8 cellular contexts compared by ENCODE assay signal in genomic region chr22:18001894-18002315, GRCh38. TPM values are rescaled to one million over a fixed set of nuclear protein-coding genes. Genes with fewer than 3 reads are reported as not detected.
DNase-seq lines count a peak whose midpoint lies in the region; ATAC-seq, FAIRE-seq and TF ChIP-seq lines count a peak whose summit lies in the region.
"Not testable (repeated sequence)": the region's sequence is repeated elsewhere in the genome, so short reads cannot be mapped to it uniquely, and the experiment has no call there.

No MANE protein-coding gene starts in this region.

- H2AK5ac ChIP-seq in IMR-90 (ENCODE audit: low read depth, low read length) = 0 out of 2 replicates have a peak overlapping the region, but pooled peaks have one; percentile 8

- H4K20me1 ChIP-seq in IMR-90 (ENCODE audit: insufficient read depth, low read length) (peaks cover 26% of the 10 kb centered on the region), neural progenitor cell (ENCODE audit: low read depth) (peaks cover 25% of the 10 kb centered on the region)

- peaks cover 20 to 24% of the 10 kb centered on the region in 2 experiments for H3K79me1 ChIP-seq in IMR-90 (ENCODE audit: low read depth in 1 of 2, low read length in 2 of 2)

- not testable (repeated sequence) for TF ChIP-seq RAD21 in IMR-90 (IDR thresholded peaks at IDR 0.05; ENCODE audit: low read length)

- H3K4me3 ChIP-seq in BJ (ENCODE audit: low read depth, low read length) (peak overlapping the region; percentile 8; the same call in 1 of the 2 replicates), IMR-90 (ENCODE audit: insufficient read depth, low read depth, low read length) (peak overlapping the region; percentile 86), adrenal gland (peak overlapping the region in 1 of 4 donors; percentile 98), endodermal cell (ENCODE audit: low read length) (peak overlapping the region; percentile 88), kidney (ENCODE audit: low read length in 2 of 2) (peak overlapping the region; percentile 61 to 82), stomach (peak overlapping the region; percentile 77 to 90 (median 84))
- H3K4me3 ChIP-seq in neural progenitor cell = not testable (repeated sequence)

- not testable (repeated sequence) for BruUV-seq in IMR-90 (replicated peaks; lab: Mats Ljungman, UMichigan)

- not testable (repeated sequence) for H3K9me1 ChIP-seq in IMR-90 (ENCODE audit: insufficient read depth, low read length)

- peak overlapping the region; percentile 95 for H3K27ac Mint-ChIP-seq in T-helper 2 cell treated with Interferon-gamma antibody and Interleukin-4, amounts not matched to agents 5 μg/mL and 100 μg/mL, for 36 hours
- H3K27ac Mint-ChIP-seq in endodermal cell (peak overlapping the region; percentile 100), neural progenitor cell (peak overlapping the region; percentile 100)

- H3K9me3 ChIP-seq in IMR-90 (ENCODE audit: control insufficient read depth, insufficient read depth, low read length); adrenal gland (replicated peaks in 1 of 3); endodermal cell (ENCODE audit: control insufficient read depth, low read length); kidney (ENCODE audit: control insufficient read depth in 1 of 2, low read length in 2 of 2); neural progenitor cell (ENCODE audit: low read depth); stomach: not testable (repeated sequence)

- WGBS in IMR-90 (ENCODE audit: extremely low coverage in 2 of 2, insufficient read length in 1 of 2), 2 experiments = 89% methylated on average over 5 of the region's 15 CpGs; no CpG with 5 or more reads in 1 of the 2 experiments
- 41 to 47% (median 42%) methylated on average over 15 of the region's 15 CpGs for WGBS in adrenal gland, 4 donors
- 51 to 58% methylated on average over 11 to 15 of the region's 15 CpGs for WGBS in endodermal cell (ENCODE audit: insufficient coverage in 1 of 2, insufficient read length in 1 of 2), 2 experiments
- WGBS in stomach, 5 donors = 39 to 49% (median 43%) methylated on average over 15 of the region's 15 CpGs

- H3K18ac ChIP-seq in IMR-90 (ENCODE audit: low read depth, low read length) = not testable (repeated sequence)

- TF ChIP-seq CTCF in BJ (IDR thresholded peaks at IDR 0.05; ENCODE audit: insufficient read depth, low read depth, low read length); IMR-90 (conservative IDR thresholded peaks at IDR 0.05; ENCODE audit: low read depth, low read length); adrenal gland (IDR thresholded peaks at IDR 0.05); endodermal cell (conservative IDR thresholded peaks at IDR 0.05); kidney (IDR thresholded peaks at IDR 0.05; ENCODE audit: borderline replicate concordance, extremely low read depth, insufficient read depth); neural progenitor cell (IDR thresholded peaks at IDR 0.05); stomach (IDR thresholded peaks at IDR 0.05): not testable (repeated sequence)

- ATAC-seq in IMR-90 (ENCODE audit: low read depth) = not testable (repeated sequence)

- H2BK5ac ChIP-seq in IMR-90 (ENCODE audit: low read depth, low read length, poor library complexity, severe bottlenecking) = not testable (repeated sequence)

- H3K9me3 Mint-ChIP-seq in T-helper 2 cell treated with Interferon-gamma antibody and Interleukin-4, amounts not matched to agents 5 μg/mL and 100 μg/mL, for 36 hours; endodermal cell; neural progenitor cell: not testable (repeated sequence)

- H3K4me1 Mint-ChIP-seq in T-helper 2 cell treated with Interferon-gamma antibody and Interleukin-4, amounts not matched to agents 5 μg/mL and 100 μg/mL, for 36 hours (ENCODE audit: low read depth) = peaks cover 28% of the 10 kb centered on the region
- H3K4me1 Mint-ChIP-seq in endodermal cell = not testable (repeated sequence)
- H3K4me1 Mint-ChIP-seq in neural progenitor cell = peaks cover 18% of the 10 kb centered on the region

- not testable (repeated sequence) for FAIRE-seq in kidney (lab: Jason Lieb, UNC)

- H2AK9ac ChIP-seq in IMR-90 (replicated peaks; ENCODE audit: low read depth, low read length, poor library complexity) = peak overlapping the region; percentile 98

- H4K91ac ChIP-seq in IMR-90 (ENCODE audit: insufficient read depth, low read depth, low read length) = not testable (repeated sequence)

- not testable (repeated sequence) for H3K36me3 Mint-ChIP-seq in T-helper 2 cell treated with Interferon-gamma antibody and Interleukin-4, amounts not matched to agents 5 μg/mL and 100 μg/mL, for 36 hours (ENCODE audit: low read depth); endodermal cell (ENCODE audit: low read depth); neural progenitor cell

- peaks cover 21% of the 10 kb centered on the region for H3K27me3 Mint-ChIP-seq in T-helper 2 cell treated with Interferon-gamma antibody and Interleukin-4, amounts not matched to agents 5 μg/mL and 100 μg/mL, for 36 hours (ENCODE audit: low read depth)
- not testable (repeated sequence) for H3K27me3 Mint-ChIP-seq in endodermal cell (ENCODE audit: insufficient read depth); neural progenitor cell (ENCODE audit: insufficient read depth, low read depth)

- H3K23ac ChIP-seq in IMR-90 (ENCODE audit: low read depth, low read length) = not testable (repeated sequence)

- H3F3A ChIP-seq in neural progenitor cell (ENCODE audit: low read depth) = not testable (repeated sequence)

- 0 out of 2 replicates have a peak overlapping the region, but pooled peaks have one; percentile 36 for H4K5ac ChIP-seq in IMR-90 (ENCODE audit: low read depth, low read length)

- POLR2A ChIA-PET in BJ (lab: Charles Lee); IMR-90 (lab: Charles Lee; ENCODE audit: unreplicated experiment): not testable (repeated sequence)

- H3K4ac ChIP-seq in IMR-90 (ENCODE audit: low read depth, low read length) = not testable (repeated sequence)

- peak overlapping the region; percentile 100 for H2AFZ ChIP-seq in IMR-90 (replicated peaks; ENCODE audit: low read length, poor library complexity)
- H2AFZ ChIP-seq in neural progenitor cell (replicated peaks) = not testable (repeated sequence)

- not testable (repeated sequence) for H2BK120ac ChIP-seq in IMR-90 (ENCODE audit: low read depth, low read length)

- CTCF ChIA-PET in BJ (lab: Yijun Ruan, JAX) = interaction anchor here (1.0 to 4.8 kb wide), 2 partner anchors 11 to 75 kb away, joined by 5 to 42 read pairs; partner anchors contain the start of gene PEX26
- CTCF ChIA-PET in IMR-90 (lab: Yijun Ruan, JAX) = not testable (repeated sequence)

- H3K27me3 ChIP-seq in BJ (ENCODE audit: control insufficient read depth, insufficient read depth, low read length); IMR-90 (ENCODE audit: control insufficient read depth, insufficient read depth, low read length); adrenal gland; endodermal cell (ENCODE audit: control insufficient read depth, insufficient read depth, low read length, poor library complexity, severe bottlenecking); neural progenitor cell; stomach: not testable (repeated sequence)

- H3K4me1 ChIP-seq in IMR-90 (ENCODE audit: control insufficient read depth, insufficient read depth, low read length); endodermal cell (ENCODE audit: control insufficient read depth, insufficient read depth, low read length); neural progenitor cell: not testable (repeated sequence)
- peaks cover 7 to 21% of the 10 kb centered on the region in 2 donors for H3K4me1 ChIP-seq in adrenal gland (replicated peaks in 1 of 2)
- H3K4me1 ChIP-seq in kidney (ENCODE audit: control insufficient read depth in 1 of 2, insufficient read depth in 1 of 2, low read depth in 1 of 2, low read length in 2 of 2) = peaks cover 5 to 14% of the 10 kb centered on the region in 2 donors
- peaks cover 12 to 49% (median 32%) of the 10 kb centered on the region in 4 donors for H3K4me1 ChIP-seq in stomach

- peak overlapping the region; percentile 52; the same call in 1 of the 2 replicates for H3K4me2 ChIP-seq in IMR-90 (ENCODE audit: low read depth, low read length)
- not testable (repeated sequence) for H3K4me2 ChIP-seq in neural progenitor cell

- H3K79me2 ChIP-seq in neural progenitor cell (ENCODE audit: low read depth) = peaks cover 38% of the 10 kb centered on the region

- H3K27ac ChIP-seq in IMR-90 (ENCODE audit: insufficient read depth, low read length); neural progenitor cell: not testable (repeated sequence)
- H3K27ac ChIP-seq in adrenal gland = peak overlapping the region in 3 of 5 donors; percentile 98
- H3K27ac ChIP-seq in endodermal cell (ENCODE audit: low read depth, low read length) = peak overlapping the region; percentile 99
- H3K27ac ChIP-seq in kidney (ENCODE audit: low read depth in 2 of 2, low read length in 2 of 2) = peak overlapping the region; percentile 86 to 98
- peak overlapping the region; percentile 84 to 97 (median 92) for H3K27ac ChIP-seq in stomach

- TF ChIP-seq EP300 in stomach (IDR thresholded peaks at IDR 0.05) = not testable (repeated sequence)

- H4K8ac ChIP-seq in IMR-90 (ENCODE audit: low read depth in 2 of 2, low read length in 2 of 2) = peak overlapping the region; percentile 52 to 76; a peak in 2 of 4 replicates

- not testable (repeated sequence) for DNase-seq in BJ (ENCODE audit: low read depth); IMR-90; T-helper 2 cell treated with Interferon-gamma antibody and Interleukin-4, amounts not matched to agents 5 μg/mL and 100 μg/mL, for 36 hours (ENCODE audit: low spot score); endodermal cell; kidney; neural progenitor cell (ENCODE audit: low spot score); stomach
- DNase-seq in adrenal gland = peak in 1 of 7 donors; percentile 10

- H3K14ac ChIP-seq in IMR-90 (replicated peaks; ENCODE audit: low read depth, low read length) = not testable (repeated sequence)

- not testable (repeated sequence) for H2BK20ac ChIP-seq in IMR-90 (ENCODE audit: low read depth, low read length)

- TF ChIP-seq POLR2A in IMR-90 (IDR thresholded peaks at IDR 0.05; ENCODE audit: low read depth, low read length); adrenal gland (IDR thresholded peaks at IDR 0.05); stomach (IDR thresholded peaks at IDR 0.05): not testable (repeated sequence)

- in situ Hi-C loops in IMR-90 (cut with MboI; ENCODE audit: low sequenced_read_pairs) = not testable (repeated sequence)

- H3K36me3 ChIP-seq in BJ (ENCODE audit: control insufficient read depth, insufficient read depth, low read length); IMR-90 (ENCODE audit: control insufficient read depth, insufficient read depth, low read length); adrenal gland (replicated peaks in 1 of 2); endodermal cell (ENCODE audit: control insufficient read depth, insufficient read depth, low read length); kidney (ENCODE audit: control insufficient read depth in 1 of 2, insufficient read depth in 2 of 2, low read length in 2 of 2); neural progenitor cell; stomach: not testable (repeated sequence)

- not testable (repeated sequence) for H3K56ac ChIP-seq in IMR-90 (ENCODE audit: extremely low read depth, insufficient read depth, low read length)

- intact Hi-C loops in IMR-90 (cut with micrococcal nuclease) = loop anchor here (1.0 to 2.0 kb wide), 2 partner anchors 74 to 91 kb away; no protein-coding TSS in a partner anchor
- intact Hi-C loops in adrenal gland (cut with DNase I) = loop anchor here in 1 of 2 donors (5.0 kb wide), 2 partner anchors 35 to 70 kb away; no protein-coding TSS in a partner anchor
- intact Hi-C loops in kidney (cut with DNase I); stomach (cut with DNase I; ENCODE audit: low total_unique reads): not testable (repeated sequence)

- peak overlapping the region; percentile 89 for H3K4me3 Mint-ChIP-seq in T-helper 2 cell treated with Interferon-gamma antibody and Interleukin-4, amounts not matched to agents 5 μg/mL and 100 μg/mL, for 36 hours
- H3K4me3 Mint-ChIP-seq in endodermal cell (peak overlapping the region; percentile 71), neural progenitor cell (peak overlapping the region; percentile 92)

- dilution Hi-C loops in IMR-90 (cut with HindIII; ENCODE audit: low sequenced_read_pairs, unreplicated experiment) = not testable (repeated sequence)

- not testable (repeated sequence) for H3K9ac ChIP-seq in IMR-90 (ENCODE audit: low read depth, low read length); neural progenitor cell
- peak overlapping the region; percentile 93 for H3K9ac ChIP-seq in endodermal cell (ENCODE audit: extremely low read depth, low read length, poor library complexity, severe bottlenecking)
- H3K9ac ChIP-seq in kidney (ENCODE audit: low read length in 2 of 2) = peak overlapping the region in 1 of 2 donors; percentile 91

- not testable (repeated sequence) for H2BK15ac ChIP-seq in IMR-90 (ENCODE audit: low read depth, low read length)

RNA-seq across cellular contexts. Expression of gene MICAL3, which starts 22.5 kb away (rescaled TPM):
- 13.4 and 16.4 TPM in 2 replicates for polyA plus RNA-seq in BJ (2011; rRNA removed)
- polyA minus RNA-seq in BJ (2011; rRNA and poly(A)+ RNA removed) = 18.9 and 20.1 TPM in 2 replicates
- 16.1 and 17.6 TPM in 2 replicates for total RNA-seq in IMR-90 (2012; rRNA removed)
- 26.8 and 30.0 TPM in 2 replicates for polyA plus RNA-seq in IMR-90 (2012; rRNA removed)
- polyA plus RNA-seq in IMR-90 (2012; cell fraction: cytosol; rRNA removed) = 10.9 and 13.3 TPM in 2 replicates
- 92.0 and 112 TPM in 2 replicates for polyA plus RNA-seq in IMR-90 (2012; cell fraction: nucleus; rRNA removed; ENCODE audit: low replicate concordance)
- total RNA-seq in adrenal gland = 10 to 100 TPM; 26.4 to 82.6 (median 43.8) TPM
- polyA plus RNA-seq in adrenal gland = 10 to 100 TPM; 10.9 to 36.0 (median 17.1) TPM
- 10 to 100 TPM; 42.8 to 48.1 TPM for total RNA-seq in endodermal cell
- polyA plus RNA-seq in endodermal cell (2013, experiment 1 of 2) = 18.1 TPM
- 18.8 TPM for polyA plus RNA-seq in endodermal cell (2013, experiment 2 of 2)
- total RNA-seq in kidney = 99.4 TPM
- polyA plus RNA-seq in kidney (ENCODE audit: insufficient read depth, low read depth, low replicate concordance) = 5.0 TPM
- 32.7 and 33.6 TPM in 2 replicates for total RNA-seq in neural progenitor cell (ENCODE audit: low replicate concordance)
- 100 to 1,000 TPM in 1 of 5 donors, 10 to 100 TPM in 4; 17.5 to 130 (median 37.3) TPM for total RNA-seq in stomach
- polyA plus RNA-seq in stomach = 1 to 10 TPM; 3.5 to 5.1 (median 4.9) TPM
